In the genomic region with DNA sequence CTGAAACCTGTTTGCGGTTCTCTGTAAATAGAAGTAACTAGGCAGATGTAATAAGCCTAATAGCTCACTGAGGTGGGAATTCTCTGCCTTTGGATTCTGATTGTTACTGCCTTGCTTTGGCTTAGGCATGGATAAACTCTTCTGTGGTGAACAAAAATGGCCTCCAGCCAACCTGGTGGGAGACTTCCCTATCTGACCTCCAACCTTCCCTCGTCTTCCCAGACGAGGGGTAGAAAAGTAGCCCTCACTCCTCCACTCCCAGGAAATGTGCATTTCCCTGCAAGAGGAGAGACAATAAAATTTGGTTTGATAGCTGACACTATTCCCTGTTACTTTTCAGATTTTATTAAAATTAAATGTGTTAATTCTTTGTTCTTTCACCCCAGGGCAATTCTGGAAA, we compare ENCODE assay signal across 24 cellular contexts. TPM values are rescaled to one million over a fixed set of nuclear protein-coding genes. Genes with fewer than 3 reads are reported as not detected.
DNase-seq lines count a peak whose midpoint lies in the region; ATAC-seq lines count a peak whose summit lies in the region.
"Had no signal": no experiment of that assay in that cellular context is flagged by ENCODE, and none has a peak within 500 bp of the region (broad histone marks: within the 10 kb centered on the region; RNA-seq: fewer than 3 reads in every experiment).

No MANE protein-coding gene starts in this region.

- no peaks in the 10 kb centered on the region for H3K9me3 ChIP-seq in CD8-positive, alpha-beta memory T cell (ENCODE audit: low read length)
- H3K9me3 ChIP-seq: HAP-1, heart left ventricle, tibial nerve had no signal

- DNase-seq in T-helper 1 cell (no peak), T-cell (no peak), naive B cell (no peak), hepatic stellate cell (ENCODE audit: low spot score) (no peak), posterior cingulate gyrus (no peak)
- no peak for DNase-seq in CD8-positive, alpha-beta memory T cell
- DNase-seq: anterior cingulate cortex, heart left ventricle, NCI-H1417, NCI-H345, SHP77 had no signal

- H3K4me3 ChIP-seq in CD8-positive, alpha-beta memory T cell (ENCODE audit: low read length), result no peak overlapping the region
- H3K4me3 ChIP-seq: HAP-1, lung, tibial nerve had no signal

- CTCF ChIA-PET in CD8-positive, alpha-beta memory T cell (lab: Charles Lee), result interaction anchor here (0.6 to 3.8 kb wide), 4 partner anchors 75 to 1227 kb away, joined by 3 to 18 read pairs (median 9); no protein-coding TSS in a partner anchor
- CTCF ChIA-PET in T-cell (lab: Charles Lee), result interaction anchor here (0.6 to 1.8 kb wide), 11 partner anchors 23 to 468 kb away, joined by 3 to 7 read pairs (median 3); a partner anchor contains a TSS

- no peaks in the 10 kb centered on the region for H3K27me3 ChIP-seq in CD8-positive, alpha-beta memory T cell (ENCODE audit: insufficient read depth, low read length, poor library complexity, severe bottlenecking)
- H3K27me3 ChIP-seq: tibial nerve had no signal

- intact Hi-C loops in posterior cingulate gyrus (cut with DNase I), result no loop called here

- peak overlapping the region; percentile 77 for H3K27ac ChIP-seq in CD8-positive, alpha-beta memory T cell (ENCODE audit: low read depth, low read length)
- H3K27ac ChIP-seq: C4-2B had no signal

- H3K27ac Mint-ChIP-seq in T-helper 1 cell treated with Interleukin-12 subunit alpha and Interleukin-12 subunit beta and Interleukin-4 antibody, amounts not matched to agents 30 μg/mL and 1 μg/mL, for 36 hours, result peak overlapping the region; percentile 99
- H3K27ac Mint-ChIP-seq in CD8-positive, alpha-beta memory T cell, result peak overlapping the region in 4 of 8 donors; percentile 97 to 99 (median 99)
- peak overlapping the region; percentile 98 to 99 for H3K27ac Mint-ChIP-seq in T-cell
- peak overlapping the region in 4 of 6 donors; percentile 69 to 96 (median 84) for H3K27ac Mint-ChIP-seq in naive B cell

- H3K27me3 Mint-ChIP-seq in T-helper 1 cell treated with Interleukin-12 subunit alpha and Interleukin-12 subunit beta and Interleukin-4 antibody, amounts not matched to agents 30 μg/mL and 1 μg/mL, for 36 hours (ENCODE audit: low read depth), result no peaks in the 10 kb centered on the region
- no peaks in the 10 kb centered on the region for H3K27me3 Mint-ChIP-seq in CD8-positive, alpha-beta memory T cell
- no peaks in the 10 kb centered on the region for H3K27me3 Mint-ChIP-seq in T-cell
- H3K27me3 Mint-ChIP-seq in naive B cell, result no peaks in the 10 kb centered on the region
- H3K27me3 Mint-ChIP-seq: effector memory CD8-positive, alpha-beta T cell; progenitor cell of endocrine pancreas had no signal

- no peaks in the 10 kb centered on the region for H3K9me3 Mint-ChIP-seq in T-helper 1 cell treated with Interleukin-12 subunit alpha and Interleukin-12 subunit beta and Interleukin-4 antibody, amounts not matched to agents 30 μg/mL and 1 μg/mL, for 36 hours
- H3K9me3 Mint-ChIP-seq in CD8-positive, alpha-beta memory T cell, result no peaks in the 10 kb centered on the region
- H3K9me3 Mint-ChIP-seq in T-cell (no peaks in the 10 kb centered on the region), naive B cell (no peaks in the 10 kb centered on the region)
- H3K9me3 Mint-ChIP-seq: effector memory CD8-positive, alpha-beta T cell had no signal

- POLR2A ChIA-PET in CD8-positive, alpha-beta memory T cell (lab: Charles Lee), result interaction anchor here (0.7 kb wide), 1 partner anchor 62 kb away, joined by 3 read pairs; no protein-coding TSS in a partner anchor
- POLR2A ChIA-PET in T-cell (lab: Charles Lee), result interaction anchor here (0.6 to 1.0 kb wide), 6 partner anchors 26 to 473 kb away, joined by 3 read pairs; no protein-coding TSS in a partner anchor

- H3K4me3 Mint-ChIP-seq in T-helper 1 cell treated with Interleukin-12 subunit alpha and Interleukin-12 subunit beta and Interleukin-4 antibody, amounts not matched to agents 30 μg/mL and 1 μg/mL, for 36 hours, result peak overlapping the region; percentile 97
- H3K4me3 Mint-ChIP-seq in CD8-positive, alpha-beta memory T cell, result peak overlapping the region in 2 of 7 donors; percentile 91 to 97
- H3K4me3 Mint-ChIP-seq in T-cell, result peak overlapping the region in 1 of 3 donors; percentile 96
- peak overlapping the region in 3 of 8 donors; percentile 32 to 95 (median 89) for H3K4me3 Mint-ChIP-seq in naive B cell
- H3K4me3 Mint-ChIP-seq: effector memory CD8-positive, alpha-beta T cell had no signal

- H3K36me3 ChIP-seq in CD8-positive, alpha-beta memory T cell (ENCODE audit: insufficient read depth, low read length), result no peaks in the 10 kb centered on the region
- H3K36me3 ChIP-seq: HAP-1, heart left ventricle, tibial nerve had no signal

- H3K36me3 Mint-ChIP-seq in T-helper 1 cell treated with Interleukin-12 subunit alpha and Interleukin-12 subunit beta and Interleukin-4 antibody, amounts not matched to agents 30 μg/mL and 1 μg/mL, for 36 hours (ENCODE audit: low read depth), result peaks cover 29% of the 10 kb centered on the region
- H3K36me3 Mint-ChIP-seq in CD8-positive, alpha-beta memory T cell, result peaks cover 0 to 41% (median 4%) of the 10 kb centered on the region in 3 donors
- peaks cover 11% of the 10 kb centered on the region for H3K36me3 Mint-ChIP-seq in T-cell
- no peaks in the 10 kb centered on the region for H3K36me3 Mint-ChIP-seq in naive B cell

- ATAC-seq in T-cell (replicated peaks in 1 of 4) (no peak), naive B cell (ENCODE audit: low read depth in 2 of 2) (no peak), HG03095 (IDR thresholded peaks at IDR 0.05; ENCODE audit: unreplicated experiment) (no peak)

- peaks cover 56% of the 10 kb centered on the region for H3K4me1 Mint-ChIP-seq in T-helper 1 cell treated with Interleukin-12 subunit alpha and Interleukin-12 subunit beta and Interleukin-4 antibody, amounts not matched to agents 30 μg/mL and 1 μg/mL, for 36 hours (ENCODE audit: low read depth)
- peaks cover 52 to 75% (median 66%) of the 10 kb centered on the region in 3 donors for H3K4me1 Mint-ChIP-seq in CD8-positive, alpha-beta memory T cell
- H3K4me1 Mint-ChIP-seq in T-cell (peaks cover 77 to 83% (median 77%) of the 10 kb centered on the region in 3 donors), naive B cell (peaks cover 23 to 43% (median 25%) of the 10 kb centered on the region in 3 donors)

- peaks cover 61% of the 10 kb centered on the region for H3K4me1 ChIP-seq in CD8-positive, alpha-beta memory T cell (ENCODE audit: insufficient read depth, low read length)

RNA-seq across cellular contexts. Expression of a gene that starts 0.6 kb away (rescaled TPM):
- 10 to 100 TPM; 69.1 to 80.9 TPM for total RNA-seq in CD8-positive, alpha-beta memory T cell
- 262 TPM for polyA plus RNA-seq in CD8-positive, alpha-beta memory T cell
- total RNA-seq in T-cell, result 100 to 1,000 TPM; 183 to 229 (median 203) TPM
- polyA plus RNA-seq in naive B cell (ENCODE audit: low read depth in 6 of 6), result 100 to 1,000 TPM in 1 of 6 donors, 10 to 100 TPM in 2, 1 to 10 TPM in 3; 2.0 to 154 (median 38.9) TPM
- total RNA-seq: A172, Daoy, fibroblast of lung, progenitor cell of endocrine pancreas had no signal

RNA-seq across cellular contexts. Expression of a gene that starts 53.8 kb away (rescaled TPM):
- 100 to 1,000 TPM; 547 to 551 TPM for total RNA-seq in CD8-positive, alpha-beta memory T cell
- polyA plus RNA-seq in CD8-positive, alpha-beta memory T cell, result 0.51 TPM
- under 1 TPM in 3 of 5 donors, not detected in 2; 0.35 to 0.82 (median 0.73) TPM for total RNA-seq in T-cell
- polyA plus RNA-seq in naive B cell (ENCODE audit: low read depth in 6 of 6), result 1 to 10 TPM in 3 of 6 donors, under 1 TPM in 3; 0.12 to 4.9 (median 1.4) TPM
- total RNA-seq: cerebellum, fibroblast of lung, LHCN-M2, progenitor cell of endocrine pancreas, tibial nerve had no signal
- polyA plus RNA-seq: heart left ventricle had no signal

Comparison
In these comparisons a context has a peak if more than half of its experiments do, and no peak if none do; other contexts are left out.
1. RNA of a gene that starts 53.8 kb away (total RNA-seq): 547 to 551 TPM in CD8-positive, alpha-beta memory T cell; 0.35 to 0.82 TPM in T-cell; every median in the first group is over 100 times any median in the second.